In the genomic region with DNA sequence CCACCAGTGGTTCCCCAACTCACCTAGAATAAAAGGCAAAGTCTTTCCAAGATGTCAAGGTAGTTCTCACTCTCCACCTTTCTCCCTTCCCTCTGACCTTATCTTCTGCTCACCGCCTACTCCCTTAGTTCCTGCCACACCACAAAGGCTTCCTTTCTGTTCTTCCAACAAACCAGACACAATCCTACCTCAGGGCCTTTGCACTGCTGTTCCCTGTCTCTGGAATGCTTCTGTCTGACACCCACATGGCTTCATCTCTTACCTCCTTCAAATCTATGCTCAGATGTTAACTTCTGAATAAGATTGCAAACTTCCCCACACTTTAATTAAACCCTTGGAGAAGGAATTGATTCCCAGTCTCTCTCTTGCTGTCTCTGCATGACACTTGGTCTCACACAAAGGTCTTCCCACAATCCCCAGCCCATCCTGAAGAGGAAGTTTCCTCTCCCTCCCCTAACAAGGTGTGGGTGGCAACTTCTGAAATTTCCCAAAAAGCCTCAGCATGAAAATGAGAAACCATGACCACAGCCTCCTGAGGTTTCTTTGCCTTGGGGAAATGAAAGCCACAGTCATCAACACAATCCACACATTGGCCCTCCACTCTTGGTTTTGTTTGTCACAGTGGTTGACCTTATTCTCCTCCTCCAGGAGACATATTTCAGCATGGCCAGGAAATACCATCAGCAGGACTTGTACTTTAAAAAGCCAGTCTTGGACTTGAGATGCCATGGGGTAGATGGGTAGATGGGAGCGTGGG, we compare ENCODE assay signal across 13 cellular contexts. TPM values are rescaled to one million over a fixed set of nuclear protein-coding genes. Genes with fewer than 3 reads are reported as not detected.
A peak's percentile ranks its signal among the peaks of the same experiment; 100 is the strongest.
DNase-seq lines count a peak whose midpoint lies in the region; ATAC-seq, FAIRE-seq and TF ChIP-seq lines count a peak whose summit lies in the region.
"Had no signal": no experiment of that assay in that cellular context is flagged by ENCODE, and none has a peak within 500 bp of the region (broad histone marks: within the 10 kb centered on the region; RNA-seq: fewer than 3 reads in every experiment).

No MANE protein-coding gene starts in this region.

- H3K4me3 ChIP-seq in BLaER1: no peak overlapping the region
- H3K4me3 ChIP-seq in hepatocyte: no peak overlapping the region
- no peak overlapping the region for H3K4me3 ChIP-seq in gastrocnemius medialis
- H3K4me3 ChIP-seq: ascending aorta had no signal

- H3K9ac ChIP-seq in BLaER1: no peak overlapping the region

- H3K79me2 ChIP-seq in hepatocyte: peaks cover 18% of the 10 kb centered on the region

- no peak overlapping the region for H2AFZ ChIP-seq in hepatocyte

- no peaks in the 10 kb centered on the region for H3K36me3 ChIP-seq in BLaER1
- H3K36me3 ChIP-seq in hepatocyte (replicated peaks; ENCODE audit: insufficient read depth, low read depth): no peaks in the 10 kb centered on the region
- no peaks in the 10 kb centered on the region for H3K36me3 ChIP-seq in gastrocnemius medialis
- H3K36me3 ChIP-seq: ascending aorta had no signal

- H3K27me3 ChIP-seq in BLaER1: peaks cover 56% of the 10 kb centered on the region
- H3K27me3 ChIP-seq in hepatocyte: no peaks in the 10 kb centered on the region
- no peaks in the 10 kb centered on the region for H3K27me3 ChIP-seq in gastrocnemius medialis
- H3K27me3 ChIP-seq: ascending aorta had no signal

- H3K27ac Mint-ChIP-seq in T-helper 17 cell: no peak overlapping the region

- peak overlapping the region; percentile 37 for H3K4me3 Mint-ChIP-seq in T-helper 17 cell

- 95% methylated on average over 2 of the region's 2 CpGs for WGBS in hepatocyte (ENCODE audit: low lambda C conversion rate, missing lambda C conversion rate)

- in situ Hi-C loops in gastrocnemius medialis (cut with MboI; ENCODE audit: low sequenced_read_pairs in 4 of 4): no loop called here

- FAIRE-seq in GM12891 (lab: Jason Lieb, UNC): peak; percentile 68

- H4K20me1 ChIP-seq in BLaER1: peaks cover 46% of the 10 kb centered on the region
- H4K20me1 ChIP-seq in hepatocyte (ENCODE audit: insufficient read depth, poor library complexity, severe bottlenecking): peaks cover 11% of the 10 kb centered on the region

- TF ChIP-seq POLR2A in GM12891 (IDR thresholded peaks at IDR 0.05; ENCODE audit: low read depth, low read length): no peak
- no peak for TF ChIP-seq POLR2A in gastrocnemius medialis (IDR thresholded peaks at IDR 0.05)

- no peaks in the 10 kb centered on the region for H3K9me2 ChIP-seq in hepatocyte (replicated peaks; ENCODE audit: insufficient read depth)

- DNase-seq in GM12891 (ENCODE audit: insufficient read length, low spot score): no peak
- DNase-seq in T-helper 17 cell: no peak
- peak; percentile 43 for DNase-seq in kidney tubule cell (ENCODE audit: low spot score)
- no peak for DNase-seq in hepatocyte (ENCODE audit: low spot score)
- DNase-seq in gastrocnemius medialis: no peak
- DNase-seq: NCI-H510A treated with DMSO at 0.1 percent for 48 hours had no signal

- peaks cover 2% of the 10 kb centered on the region for H3K27me3 Mint-ChIP-seq in T-helper 17 cell

- intact Hi-C loops in gastrocnemius medialis (cut with DNase I; ENCODE audit: low total_unique reads): loop anchor here (5.0 to 10.0 kb wide), 4 partner anchors 39 to 679 kb away; a partner anchor contains a TSS

- no peaks in the 10 kb centered on the region for H3K9me3 ChIP-seq in BLaER1
- H3K9me3 ChIP-seq in T-helper 17 cell (ENCODE audit: control insufficient read depth, low read length, poor library complexity, severe bottlenecking): no peaks in the 10 kb centered on the region
- no peaks in the 10 kb centered on the region for H3K9me3 ChIP-seq in hepatocyte (ENCODE audit: low read depth)
- no peaks in the 10 kb centered on the region for H3K9me3 ChIP-seq in gastrocnemius medialis
- H3K9me3 ChIP-seq: ascending aorta had no signal

- ATAC-seq in T-helper 17 cell (no peak), GM21786 (IDR thresholded peaks at IDR 0.05; ENCODE audit: unreplicated experiment) (no peak), gastrocnemius medialis (no peak), GM21526 (IDR thresholded peaks at IDR 0.05; ENCODE audit: low FRiP score, unreplicated experiment) (no peak)
- ATAC-seq: sciatic nerve had no signal

- H3K4me1 ChIP-seq in BLaER1 (peaks cover 47% of the 10 kb centered on the region), hepatocyte (ENCODE audit: insufficient read depth) (peaks cover 3% of the 10 kb centered on the region), gastrocnemius medialis (peaks cover 9 to 12% of the 10 kb centered on the region in 2 donors)

- H3K4me2 ChIP-seq in BLaER1: peak overlapping the region; percentile 90
- H3K4me2 ChIP-seq in hepatocyte: no peak overlapping the region

- H3K27ac ChIP-seq in BLaER1 (no peak overlapping the region), hepatocyte (no peak overlapping the region), gastrocnemius medialis (no peak overlapping the region)
- H3K27ac ChIP-seq: C4-2B, epithelial cell of prostate had no signal

- TF ChIP-seq CTCF in hepatocyte (IDR thresholded peaks at IDR 0.05; ENCODE audit: poor library complexity) (no peak), gastrocnemius medialis (IDR thresholded peaks at IDR 0.05 in 4 of 5, conservative IDR thresholded peaks at IDR 0.05 in 1 of 5) (no peak)

- H3K36me3 Mint-ChIP-seq in T-helper 17 cell (ENCODE audit: low read depth): peaks cover 4% of the 10 kb centered on the region

- peaks cover 30% of the 10 kb centered on the region for H3K4me1 Mint-ChIP-seq in T-helper 17 cell

TF ChIP-seq in GM12891, 5 proteins besides CTCF, POLR2A, EP300 and RAD21:
- TF ChIP-seq POU2F2 (IDR thresholded peaks at IDR 0.05; ENCODE audit: low read depth, low read length) (no peak), SPI1 (IDR thresholded peaks at IDR 0.05; ENCODE audit: low read depth, low read length) (peak; percentile 57), TAF1 (IDR thresholded peaks at IDR 0.05; ENCODE audit: low read depth, low read length) (no peak), POLR2AphosphoS5 (IDR thresholded peaks at IDR 0.05; ENCODE audit: low read depth, low read length) (no peak)

RNA-seq across cellular contexts. Expression of a gene that starts 3.0 kb away (rescaled TPM):
- 8.5 TPM for polyA plus RNA-seq in GM12891 (2012; ENCODE audit: low read depth, missing spikeins)
- 10 to 100 TPM; 42.9 to 44.9 TPM for total RNA-seq in T-helper 17 cell
- 99.5 and 102 TPM in 2 replicates for total RNA-seq in hepatocyte
- polyA plus RNA-seq in hepatocyte: 56.5 and 66.3 TPM in 2 replicates
- total RNA-seq in gastrocnemius medialis: 10 to 100 TPM; 25.8 to 42.4 (median 35.0) TPM
